ENCODE assay signal across 8 cellular contexts in genomic region chr1:176374967-176375569, GRCh38.
DNase-seq lines count a peak whose midpoint lies in the region; ATAC-seq and TF ChIP-seq lines count a peak whose summit lies in the region.

No MANE protein-coding gene starts in this region.

- no peak overlapping the region for H3K27ac ChIP-seq in left ventricle myocardium inferior (replicated peaks)

- no peaks in the 10 kb centered on the region for H3K27me3 ChIP-seq in adipocyte (replicated peaks; ENCODE audit: control insufficient read depth, insufficient read depth, low read length)
- H3K27me3 ChIP-seq in left ventricle myocardium inferior (ENCODE audit: low read depth), result no peaks in the 10 kb centered on the region

- peaks cover 12% of the 10 kb centered on the region for H3K4me1 ChIP-seq in adipocyte (ENCODE audit: control insufficient read depth, insufficient read depth, low read length)
- peaks cover 3% of the 10 kb centered on the region for H3K4me1 ChIP-seq in left ventricle myocardium inferior

- DNase-seq in HFF-Myc (ENCODE audit: extremely low read depth, low read depth) (peak; percentile 54), MV-4-11 (lab: John Stamatoyannopoulos, UW) (peak; percentile 61), adipocyte (ENCODE audit: low read depth) (peak; percentile 85), left ventricle myocardium inferior (peak; percentile 70), renal cortical epithelial cell (ENCODE audit: low read depth) (peak; percentile 75)

- H3K4me3 ChIP-seq in HFF-Myc (replicated peaks; ENCODE audit: low read depth, low read length) (no peak overlapping the region), adipocyte (ENCODE audit: low read length) (no peak overlapping the region), left ventricle myocardium inferior (no peak overlapping the region)

- TF ChIP-seq CTCF in GM12873 (IDR thresholded peaks at IDR 0.05; ENCODE audit: insufficient read depth, low read depth, low read length, missing control alignments), result peak; percentile 95
- TF ChIP-seq CTCF in HFF-Myc (IDR thresholded peaks at IDR 0.05; ENCODE audit: low read depth, low read length, missing control alignments), result peak; percentile 95
- TF ChIP-seq CTCF in left ventricle myocardium inferior (IDR thresholded peaks at IDR 0.05; ENCODE audit: borderline replicate concordance), result peak; percentile 86

- intact Hi-C loops in left ventricle myocardium inferior (cut with micrococcal nuclease), result loop anchor here (5.0 kb wide), 1 partner anchor 467 kb away; no protein-coding TSS in a partner anchor

- H3K36me3 ChIP-seq in adipocyte (ENCODE audit: control insufficient read depth, insufficient read depth, low read length, severe bottlenecking) (no peaks in the 10 kb centered on the region), left ventricle myocardium inferior (no peaks in the 10 kb centered on the region)

- H3K9me3 ChIP-seq in adipocyte (ENCODE audit: control insufficient read depth, low read length), result no peaks in the 10 kb centered on the region
- no peaks in the 10 kb centered on the region for H3K9me3 ChIP-seq in left ventricle myocardium inferior (replicated peaks)

- no peak overlapping the region for H3K9ac ChIP-seq in adipocyte (ENCODE audit: low read length)

- ATAC-seq in SK-N-SH treated with all-trans-retinoic acid at 6 μM for 48 hours (peak; percentile 85), HG03439 (IDR thresholded peaks at IDR 0.05; ENCODE audit: unreplicated experiment) (no peak)

TF ChIP-seq in SK-N-SH treated with all-trans-retinoic acid at 6 μM for 48 hours, 23 proteins besides CTCF, POLR2A, EP300 and RAD21:
- TF ChIP-seq BACH2 (CRISPR knock-in tag; IDR thresholded peaks at IDR 0.05; ENCODE audit: borderline replicate concordance) (no peak), OSR1 (CRISPR knock-in tag; IDR thresholded peaks at IDR 0.05) (no peak), ESRRG (CRISPR knock-in tag; IDR thresholded peaks at IDR 0.05) (0 out of 2 replicates have a peak, but pooled peaks have one; percentile 19), ZNF565 (CRISPR knock-in tag; conservative IDR thresholded peaks at IDR 0.05; ENCODE audit: low read depth) (no peak)
